In the genomic region with DNA sequence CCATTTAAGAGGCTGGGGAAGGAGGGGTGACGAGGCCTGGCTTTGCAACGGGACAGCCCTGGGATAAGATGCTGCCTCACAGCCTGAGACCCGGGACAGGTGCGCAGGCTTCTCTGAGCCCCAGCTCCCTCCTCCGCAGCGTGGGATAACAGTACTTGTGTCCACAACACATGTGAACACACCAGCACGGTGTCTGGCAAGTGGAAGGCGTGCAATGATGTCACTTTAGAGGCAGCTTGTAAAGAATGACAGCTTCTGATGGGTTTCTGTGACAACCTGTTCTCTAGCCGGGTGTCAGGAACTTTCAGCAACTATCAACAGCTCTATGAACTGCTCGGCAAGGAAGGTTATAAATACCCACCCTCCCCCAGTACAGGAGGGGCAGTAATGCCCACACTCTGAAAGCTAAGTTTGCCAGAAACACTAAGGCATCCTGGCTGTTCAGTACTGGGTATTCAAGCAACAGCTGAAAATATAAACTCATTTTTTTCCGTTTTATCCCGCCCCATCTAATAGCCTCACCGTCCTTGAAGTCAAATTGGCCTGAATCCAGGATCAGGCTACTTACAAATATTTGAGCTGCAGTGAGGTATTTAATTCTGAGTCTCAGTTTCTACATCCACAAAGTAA, we compare ENCODE assay signal across 1 cellular context.
TF ChIP-seq lines count a peak whose summit lies in the region.

No MANE protein-coding gene starts in this region.

TF ChIP-seq in GM23338, 12 proteins besides CTCF, POLR2A, EP300 and RAD21 (continued from another document):
- TF ChIP-seq, protein P1, sequence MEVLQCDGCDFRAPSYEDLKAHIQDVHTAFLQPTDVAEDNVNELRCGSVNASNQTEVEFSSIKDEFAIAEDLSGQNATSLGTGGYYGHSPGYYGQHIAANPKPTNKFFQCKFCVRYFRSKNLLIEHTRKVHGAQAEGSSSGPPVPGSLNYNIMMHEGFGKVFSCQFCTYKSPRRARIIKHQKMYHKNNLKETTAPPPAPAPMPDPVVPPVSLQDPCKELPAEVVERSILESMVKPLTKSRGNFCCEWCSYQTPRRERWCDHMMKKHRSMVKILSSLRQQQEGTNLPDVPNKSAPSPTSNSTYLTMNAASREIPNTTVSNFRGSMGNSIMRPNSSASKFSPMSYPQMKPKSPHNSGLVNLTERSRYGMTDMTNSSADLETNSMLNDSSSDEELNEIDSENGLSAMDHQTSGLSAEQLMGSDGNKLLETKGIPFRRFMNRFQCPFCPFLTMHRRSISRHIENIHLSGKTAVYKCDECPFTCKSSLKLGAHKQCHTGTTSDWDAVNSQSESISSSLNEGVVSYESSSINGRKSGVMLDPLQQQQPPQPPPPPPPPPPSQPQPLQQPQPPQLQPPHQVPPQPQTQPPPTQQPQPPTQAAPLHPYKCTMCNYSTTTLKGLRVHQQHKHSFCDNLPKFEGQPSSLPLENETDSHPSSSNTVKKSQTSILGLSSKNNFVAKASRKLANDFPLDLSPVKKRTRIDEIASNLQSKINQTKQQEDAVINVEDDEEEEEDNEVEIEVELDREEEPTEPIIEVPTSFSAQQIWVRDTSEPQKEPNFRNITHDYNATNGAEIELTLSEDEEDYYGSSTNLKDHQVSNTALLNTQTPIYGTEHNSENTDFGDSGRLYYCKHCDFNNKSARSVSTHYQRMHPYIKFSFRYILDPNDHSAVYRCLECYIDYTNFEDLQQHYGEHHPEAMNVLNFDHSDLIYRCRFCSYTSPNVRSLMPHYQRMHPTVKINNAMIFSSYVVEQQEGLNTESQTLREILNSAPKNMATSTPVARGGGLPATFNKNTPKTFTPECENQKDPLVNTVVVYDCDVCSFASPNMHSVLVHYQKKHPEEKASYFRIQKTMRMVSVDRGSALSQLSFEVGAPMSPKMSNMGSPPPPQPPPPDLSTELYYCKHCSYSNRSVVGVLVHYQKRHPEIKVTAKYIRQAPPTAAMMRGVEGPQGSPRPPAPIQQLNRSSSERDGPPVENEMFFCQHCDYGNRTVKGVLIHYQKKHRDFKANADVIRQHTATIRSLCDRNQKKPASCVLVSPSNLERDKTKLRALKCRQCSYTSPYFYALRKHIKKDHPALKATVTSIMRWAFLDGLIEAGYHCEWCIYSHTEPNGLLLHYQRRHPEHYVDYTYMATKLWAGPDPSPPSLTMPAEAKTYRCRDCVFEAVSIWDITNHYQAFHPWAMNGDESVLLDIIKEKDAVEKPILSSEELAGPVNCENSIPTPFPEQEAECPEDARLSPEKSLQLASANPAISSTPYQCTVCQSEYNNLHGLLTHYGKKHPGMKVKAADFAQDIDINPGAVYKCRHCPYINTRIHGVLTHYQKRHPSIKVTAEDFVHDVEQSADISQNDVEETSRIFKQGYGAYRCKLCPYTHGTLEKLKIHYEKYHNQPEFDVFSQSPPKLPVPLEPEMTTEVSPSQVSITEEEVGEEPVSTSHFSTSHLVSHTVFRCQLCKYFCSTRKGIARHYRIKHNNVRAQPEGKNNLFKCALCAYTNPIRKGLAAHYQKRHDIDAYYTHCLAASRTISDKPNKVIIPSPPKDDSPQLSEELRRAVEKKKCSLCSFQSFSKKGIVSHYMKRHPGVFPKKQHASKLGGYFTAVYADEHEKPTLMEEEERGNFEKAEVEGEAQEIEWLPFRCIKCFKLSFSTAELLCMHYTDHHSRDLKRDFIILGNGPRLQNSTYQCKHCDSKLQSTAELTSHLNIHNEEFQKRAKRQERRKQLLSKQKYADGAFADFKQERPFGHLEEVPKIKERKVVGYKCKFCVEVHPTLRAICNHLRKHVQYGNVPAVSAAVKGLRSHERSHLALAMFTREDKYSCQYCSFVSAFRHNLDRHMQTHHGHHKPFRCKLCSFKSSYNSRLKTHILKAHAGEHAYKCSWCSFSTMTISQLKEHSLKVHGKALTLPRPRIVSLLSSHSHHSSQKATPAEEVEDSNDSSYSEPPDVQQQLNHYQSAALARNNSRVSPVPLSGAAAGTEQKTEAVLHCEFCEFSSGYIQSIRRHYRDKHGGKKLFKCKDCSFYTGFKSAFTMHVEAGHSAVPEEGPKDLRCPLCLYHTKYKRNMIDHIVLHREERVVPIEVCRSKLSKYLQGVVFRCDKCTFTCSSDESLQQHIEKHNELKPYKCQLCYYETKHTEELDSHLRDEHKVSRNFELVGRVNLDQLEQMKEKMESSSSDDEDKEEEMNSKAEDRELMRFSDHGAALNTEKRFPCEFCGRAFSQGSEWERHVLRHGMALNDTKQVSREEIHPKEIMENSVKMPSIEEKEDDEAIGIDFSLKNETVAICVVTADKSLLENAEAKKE (CRISPR knock-in tag; IDR thresholded peaks at IDR 0.05): no peak
- no peak for TF ChIP-seq NANOG (IDR thresholded peaks at IDR 0.05; ENCODE audit: borderline replicate concordance)
- TF ChIP-seq JUNB (IDR thresholded peaks at IDR 0.05; ENCODE audit: unreplicated experiment): no peak
- TF ChIP-seq EZH2 (IDR thresholded peaks at IDR 0.05; ENCODE audit: low read depth, unreplicated experiment): no peak
- TF ChIP-seq, protein P2, sequence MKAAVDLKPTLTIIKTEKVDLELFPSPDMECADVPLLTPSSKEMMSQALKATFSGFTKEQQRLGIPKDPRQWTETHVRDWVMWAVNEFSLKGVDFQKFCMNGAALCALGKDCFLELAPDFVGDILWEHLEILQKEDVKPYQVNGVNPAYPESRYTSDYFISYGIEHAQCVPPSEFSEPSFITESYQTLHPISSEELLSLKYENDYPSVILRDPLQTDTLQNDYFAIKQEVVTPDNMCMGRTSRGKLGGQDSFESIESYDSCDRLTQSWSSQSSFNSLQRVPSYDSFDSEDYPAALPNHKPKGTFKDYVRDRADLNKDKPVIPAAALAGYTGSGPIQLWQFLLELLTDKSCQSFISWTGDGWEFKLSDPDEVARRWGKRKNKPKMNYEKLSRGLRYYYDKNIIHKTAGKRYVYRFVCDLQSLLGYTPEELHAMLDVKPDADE (IDR thresholded peaks at IDR 0.05): no peak
- TF ChIP-seq, protein P3, sequence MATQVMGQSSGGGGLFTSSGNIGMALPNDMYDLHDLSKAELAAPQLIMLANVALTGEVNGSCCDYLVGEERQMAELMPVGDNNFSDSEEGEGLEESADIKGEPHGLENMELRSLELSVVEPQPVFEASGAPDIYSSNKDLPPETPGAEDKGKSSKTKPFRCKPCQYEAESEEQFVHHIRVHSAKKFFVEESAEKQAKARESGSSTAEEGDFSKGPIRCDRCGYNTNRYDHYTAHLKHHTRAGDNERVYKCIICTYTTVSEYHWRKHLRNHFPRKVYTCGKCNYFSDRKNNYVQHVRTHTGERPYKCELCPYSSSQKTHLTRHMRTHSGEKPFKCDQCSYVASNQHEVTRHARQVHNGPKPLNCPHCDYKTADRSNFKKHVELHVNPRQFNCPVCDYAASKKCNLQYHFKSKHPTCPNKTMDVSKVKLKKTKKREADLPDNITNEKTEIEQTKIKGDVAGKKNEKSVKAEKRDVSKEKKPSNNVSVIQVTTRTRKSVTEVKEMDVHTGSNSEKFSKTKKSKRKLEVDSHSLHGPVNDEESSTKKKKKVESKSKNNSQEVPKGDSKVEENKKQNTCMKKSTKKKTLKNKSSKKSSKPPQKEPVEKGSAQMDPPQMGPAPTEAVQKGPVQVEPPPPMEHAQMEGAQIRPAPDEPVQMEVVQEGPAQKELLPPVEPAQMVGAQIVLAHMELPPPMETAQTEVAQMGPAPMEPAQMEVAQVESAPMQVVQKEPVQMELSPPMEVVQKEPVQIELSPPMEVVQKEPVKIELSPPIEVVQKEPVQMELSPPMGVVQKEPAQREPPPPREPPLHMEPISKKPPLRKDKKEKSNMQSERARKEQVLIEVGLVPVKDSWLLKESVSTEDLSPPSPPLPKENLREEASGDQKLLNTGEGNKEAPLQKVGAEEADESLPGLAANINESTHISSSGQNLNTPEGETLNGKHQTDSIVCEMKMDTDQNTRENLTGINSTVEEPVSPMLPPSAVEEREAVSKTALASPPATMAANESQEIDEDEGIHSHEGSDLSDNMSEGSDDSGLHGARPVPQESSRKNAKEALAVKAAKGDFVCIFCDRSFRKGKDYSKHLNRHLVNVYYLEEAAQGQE (IDR thresholded peaks at IDR 0.05; ENCODE audit: unreplicated experiment): no peak
- TF ChIP-seq EZH2phosphoT487 (IDR thresholded peaks at IDR 0.05; ENCODE audit: unreplicated experiment): no peak
- TF ChIP-seq POLR2AphosphoS5 (IDR thresholded peaks at IDR 0.05; ENCODE audit: low read depth): no peak
